ENCODE assay signal across 21 cellular contexts in genomic region chr12:8886515-8887284, GRCh38.
"Had no signal": no experiment of that assay in that cellular context is flagged by ENCODE, and none has a peak within 500 bp of the region (broad histone marks: within the 10 kb centered on the region; RNA-seq: fewer than 3 reads in every experiment).

No MANE protein-coding gene starts in this region.

- H3K4me3 Mint-ChIP-seq: activated CD8-positive, alpha-beta T cell treated with anti-CD3 and anti-CD28 coated beads for 36 hours had no signal

- H3K27me3 Mint-ChIP-seq: activated CD8-positive, alpha-beta T cell treated with anti-CD3 and anti-CD28 coated beads for 36 hours had no signal

- H2AFZ ChIP-seq: PC-9 had no signal

- ATAC-seq: activated CD8-positive, alpha-beta T cell treated with anti-CD3 and anti-CD28 coated beads for 36 hours; body of pancreas had no signal

- H3K4me1 ChIP-seq: ascending aorta, body of pancreas had no signal

- H3K27me3 ChIP-seq: ascending aorta, body of pancreas had no signal

- H3K9me3 ChIP-seq: ascending aorta, body of pancreas had no signal

- H3K27ac ChIP-seq: ascending aorta, body of pancreas, PC-9, SK-N-MC, VCaP had no signal

- H3K27ac Mint-ChIP-seq: activated CD8-positive, alpha-beta T cell treated with anti-CD3 and anti-CD28 coated beads for 36 hours had no signal

- H3K4me3 ChIP-seq: ascending aorta, body of pancreas, PC-9, SK-N-MC had no signal

- H3K36me3 ChIP-seq: ascending aorta had no signal

- H3K9me3 Mint-ChIP-seq: activated CD8-positive, alpha-beta T cell treated with anti-CD3 and anti-CD28 coated beads for 36 hours had no signal

- H3K4me2 ChIP-seq: PC-9 had no signal

- DNase-seq: activated CD4-positive, CD25-positive, alpha-beta regulatory T cell; activated CD8-positive, alpha-beta memory T cell treated with anti-CD3 and anti-CD28 coated beads, Interleukin-2, amount 50 U/mL, for 48 hours; activated CD8-positive, alpha-beta T cell treated with anti-CD3 and anti-CD28 coated beads for 36 hours; activated naive CD4-positive, alpha-beta T cell treated with anti-CD3 and anti-CD28 coated beads, Interleukin-2, amount 50 U/mL, for 16 hours; activated T-cell treated with anti-CD3 and anti-CD28 coated beads, Interleukin-2, amount 50 U/mL, for 1 hour; amniotic stem cell; body of pancreas; central memory CD4-positive, alpha-beta T cell; KG1; NCI-H1048; NCI-H146; NCI-H187 treated with DMSO at 0.1 percent for 48 hours; NCI-H2081 treated with DMSO at 0.1 percent for 48 hours; NCI-H446; NCI-H524; PC-9; T-helper 1 cell had no signal

- FAIRE-seq: bronchial epithelial cell had no signal
